Comparison of ENCODE assay signal across 8 cellular contexts in the genomic region with DNA sequence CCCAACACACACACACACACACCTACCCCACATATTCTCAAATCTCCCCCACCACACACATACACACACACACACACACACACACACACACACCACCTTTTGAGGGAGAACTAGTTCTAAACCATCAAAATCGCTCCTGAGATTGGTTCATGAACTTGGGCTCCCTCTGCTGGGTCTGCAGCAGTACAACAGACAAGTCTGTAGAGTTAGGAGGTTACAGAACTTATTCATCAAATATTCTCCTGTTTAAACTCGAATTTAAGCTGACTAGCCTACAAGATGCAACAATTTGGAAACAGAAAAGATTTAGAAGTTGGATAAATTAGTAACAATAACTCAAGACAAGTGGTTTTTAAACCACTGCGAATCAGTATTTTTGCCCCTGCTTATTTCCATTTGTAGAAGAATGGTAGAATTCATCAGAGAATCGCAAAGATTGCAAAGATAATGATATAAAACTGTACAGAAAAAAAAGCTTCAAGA.
DNase-seq lines count a peak whose midpoint lies in the region; ATAC-seq and TF ChIP-seq lines count a peak whose summit lies in the region.

No MANE protein-coding gene starts in this region.

- TF ChIP-seq CTCF in LNCaP clone FGC (IDR thresholded peaks at IDR 0.05; ENCODE audit: control insufficient read depth, extremely low read depth, insufficient read depth) (peak; percentile 88), choroid plexus epithelial cell (conservative IDR thresholded peaks at IDR 0.05; ENCODE audit: low read depth, low read length) (peak; percentile 90), testis (IDR thresholded peaks at IDR 0.05) (peak; percentile 16 to 62 (median 52))

- no peaks in the 10 kb centered on the region for H3K4me1 ChIP-seq in testis

- no peaks in the 10 kb centered on the region for H3K36me3 ChIP-seq in testis (ENCODE audit: low read depth, missing control alignments)

- no peak for TF ChIP-seq POLR2A in testis (IDR thresholded peaks at IDR 0.05)

- no peaks in the 10 kb centered on the region for H3K27me3 ChIP-seq in testis

- DNase-seq in activated CD8-positive, alpha-beta memory T cell treated with anti-CD3 and anti-CD28 coated beads for 1 hour (ENCODE audit: extremely low read depth in 1 of 2, low read depth in 1 of 2), result peak; percentile 3 to 4
- no peak for DNase-seq in activated CD8-positive, alpha-beta memory T cell treated with anti-CD3 and anti-CD28 coated beads for 24 hours
- DNase-seq in LNCaP clone FGC (ENCODE audit: low read depth), result peak; percentile 17
- DNase-seq in T-helper 9 cell, result peak; percentile 7
- peak; percentile 81 for DNase-seq in choroid plexus epithelial cell (ENCODE audit: low read depth)
- DNase-seq in midbrain (lab: John Stamatoyannopoulos, UW), result peak; percentile 10
- peak; percentile 48 for DNase-seq in testis

- intact Hi-C loops in testis (cut with DNase I; ENCODE audit: low total_unique reads), result no loop called here

- no peak overlapping the region for H3K4me3 ChIP-seq in LNCaP clone FGC (ENCODE audit: low read depth, low read length)
- no peak overlapping the region for H3K4me3 ChIP-seq in choroid plexus epithelial cell (ENCODE audit: low read depth, low read length)
- no peak overlapping the region for H3K4me3 ChIP-seq in testis

- WGBS in testis, 2 donors, result 28 to 33% methylated on average over 4 of the region's 4 CpGs

- no peaks in the 10 kb centered on the region for H3K9me3 ChIP-seq in testis

- peak; percentile 87 for ATAC-seq in GM21786 (IDR thresholded peaks at IDR 0.05; ENCODE audit: unreplicated experiment)

- H3K27ac ChIP-seq in testis, result no peak overlapping the region
